Comparison of ENCODE assay signal across 1 cellular context in genomic region chr17:50693041-50693682, GRCh38.
TF ChIP-seq lines count a peak whose summit lies in the region.

No MANE protein-coding gene starts in this region.

TF ChIP-seq in HepG2, 621 proteins besides CTCF, POLR2A, EP300 and RAD21 (continued from another document and continues in another):
- no peak for TF ChIP-seq HIC2 (CRISPR knock-in tag; IDR thresholded peaks at IDR 0.05; ENCODE audit: low read depth)
- TF ChIP-seq ZNF143 (CRISPR knock-in tag; IDR thresholded peaks at IDR 0.05): no peak
- TF ChIP-seq MLXIP (CRISPR knock-in tag; IDR thresholded peaks at IDR 0.05; ENCODE audit: borderline replicate concordance): no peak
- no peak for TF ChIP-seq ZNF224 (CRISPR knock-in tag; IDR thresholded peaks at IDR 0.05)
- no peak for TF ChIP-seq ZNF720 (CRISPR knock-in tag; IDR thresholded peaks at IDR 0.05)
- peak; percentile 76; the same call in 1 of the 2 replicates for TF ChIP-seq RERE (CRISPR knock-in tag; IDR thresholded peaks at IDR 0.05; ENCODE audit: low read depth)
- no peak for TF ChIP-seq SNAI1 (CRISPR knock-in tag; IDR thresholded peaks at IDR 0.05; ENCODE audit: borderline replicate concordance)
- TF ChIP-seq ZNF672 (CRISPR knock-in tag; IDR thresholded peaks at IDR 0.05): no peak
- no peak for TF ChIP-seq ARID2 (CRISPR knock-in tag; IDR thresholded peaks at IDR 0.05; ENCODE audit: borderline replicate concordance)
- peak; percentile 94 for TF ChIP-seq HNF1A (IDR thresholded peaks at IDR 0.05; ENCODE audit: low read depth)
- TF ChIP-seq HNF1A (CRISPR knock-in tag; IDR thresholded peaks at IDR 0.05; ENCODE audit: borderline replicate concordance): peak; percentile 94; the same call in 1 of the 2 replicates
- TF ChIP-seq TCF7 (IDR thresholded peaks at IDR 0.05; ENCODE audit: low read depth): peak; percentile 66
- TF ChIP-seq ZNF451 (CRISPR knock-in tag; IDR thresholded peaks at IDR 0.05): no peak
- 0 out of 2 replicates have a peak, but pooled peaks have one; percentile 51 for TF ChIP-seq PPARG (CRISPR knock-in tag; conservative IDR thresholded peaks at IDR 0.05)
- TF ChIP-seq ZNF883 (CRISPR knock-in tag; IDR thresholded peaks at IDR 0.05; ENCODE audit: not compliant biosample characterization): no peak
- TF ChIP-seq ATF4 (CRISPR knock-in tag; IDR thresholded peaks at IDR 0.05): no peak
- TF ChIP-seq TP53 (CRISPR knock-in tag; conservative IDR thresholded peaks at IDR 0.05): no peak
- TF ChIP-seq ZFYVE20 (CRISPR knock-in tag; IDR thresholded peaks at IDR 0.05; ENCODE audit: borderline replicate concordance, low read depth): no peak
- TF ChIP-seq CBX1 (IDR thresholded peaks at IDR 0.05; ENCODE audit: low read depth): no peak
- TF ChIP-seq DR1 (CRISPR knock-in tag; IDR thresholded peaks at IDR 0.05): no peak
- no peak for TF ChIP-seq NPAS2 (CRISPR knock-in tag; IDR thresholded peaks at IDR 0.05; ENCODE audit: borderline replicate concordance)
- no peak for TF ChIP-seq ZNF766 (CRISPR knock-in tag; IDR thresholded peaks at IDR 0.05; ENCODE audit: borderline replicate concordance)
- no peak for TF ChIP-seq NR2F1 (CRISPR knock-in tag; IDR thresholded peaks at IDR 0.05)
- no peak for TF ChIP-seq ZNF282 (IDR thresholded peaks at IDR 0.05; ENCODE audit: partially characterized antibody)
- no peak for TF ChIP-seq NFAT5 (CRISPR knock-in tag; IDR thresholded peaks at IDR 0.05)
- no peak for TF ChIP-seq SRY (CRISPR knock-in tag; IDR thresholded peaks at IDR 0.05)
- no peak for TF ChIP-seq HOXA3 (CRISPR knock-in tag; IDR thresholded peaks at IDR 0.05)
- TF ChIP-seq ZNF253 (CRISPR knock-in tag; IDR thresholded peaks at IDR 0.05; ENCODE audit: borderline replicate concordance): no peak
- TF ChIP-seq HNRNPLL (IDR thresholded peaks at IDR 0.05; ENCODE audit: low read depth, low read length, poor library complexity, severe bottlenecking): no peak
